ENCODE assay signal across 15 cellular contexts in genomic region chr19:10145031-10145430, GRCh38. TPM values are rescaled to one million over a fixed set of nuclear protein-coding genes. Genes with fewer than 3 reads are reported as not detected.
"Had no signal": no experiment of that assay in that cellular context is flagged by ENCODE, and none has a peak within 500 bp of the region (broad histone marks: within the 10 kb centered on the region; RNA-seq: fewer than 3 reads in every experiment).

No MANE protein-coding gene starts in this region.

- ATAC-seq: foreskin keratinocyte, left cardiac atrium, lower lobe of right lung, natural killer cell, right cardiac atrium had no signal

- H3K9me3 Mint-ChIP-seq: activated T-cell treated with anti-CD3 and anti-CD28 coated beads, Interleukin-2, amount 50 U/mL, for 72 hours; natural killer cell had no signal

- H3K4me1 ChIP-seq: esophagus squamous epithelium, foreskin keratinocyte, lower lobe of right lung, tibial nerve had no signal

- DNase-seq: activated CD4-positive, alpha-beta T cell treated with anti-CD3 and anti-CD28 coated beads for 4 hours; activated naive CD4-positive, alpha-beta T cell; activated T-cell treated with anti-CD3 and anti-CD28 coated beads, Interleukin-2, amount 50 U/mL, for 72 hours; aorta; esophagus squamous epithelium; foreskin keratinocyte; left cardiac atrium; lower lobe of right lung; natural killer cell; occipital lobe; small intestine had no signal

- H3K36me3 Mint-ChIP-seq: natural killer cell had no signal

- H3K27me3 ChIP-seq: esophagus squamous epithelium, foreskin keratinocyte, tibial nerve had no signal

- H3K27ac ChIP-seq: esophagus squamous epithelium, foreskin keratinocyte, lower lobe of right lung, tibial nerve, VCaP had no signal

- H3K4me3 ChIP-seq: esophagus squamous epithelium, lower lobe of right lung, tibial nerve had no signal

- H3K9me3 ChIP-seq: esophagus squamous epithelium, lower lobe of right lung, tibial nerve had no signal

- H3K4me3 Mint-ChIP-seq: activated T-cell treated with anti-CD3 and anti-CD28 coated beads, Interleukin-2, amount 50 U/mL, for 72 hours; natural killer cell had no signal

- H3K27me3 Mint-ChIP-seq: progenitor cell of endocrine pancreas had no signal

- H3K27ac Mint-ChIP-seq: natural killer cell, progenitor cell of endocrine pancreas had no signal

RNA-seq across cellular contexts. Expression of gene ANGPTL6, which starts 42.6 kb away (rescaled TPM):
- total RNA-seq: progenitor cell of endocrine pancreas, right cardiac atrium had no signal
